In genomic region chr2:46040563-46041155, GRCh38 we compare ENCODE assay signal across 15 cellular contexts.
"Had no signal": no experiment of that assay in that cellular context is flagged by ENCODE, and none has a peak within 500 bp of the region (broad histone marks: within the 10 kb centered on the region; RNA-seq: fewer than 3 reads in every experiment).

No MANE protein-coding gene starts in this region.

- H3K9me3 Mint-ChIP-seq: activated CD4-positive, alpha-beta T cell treated with anti-CD3 and anti-CD28 coated beads, Interleukin-2, amount 10 ng/mL, durations not matched to agents 7 days and 5 days; activated naive CD4-positive, alpha-beta T cell treated with anti-CD3 and anti-CD28 coated beads, Interleukin-2, amount 50 U/mL, for 72 hours; mesothelial cell of epicardium; stimulated activated memory B cell treated with anti-CD40 and anti-IgM and Interleukin-4, amounts not matched to agents 10 μg/mL and 1 μg/mL and 100 μg/mL, for 72 hours had no signal

- DNase-seq: activated CD4-positive, alpha-beta T cell treated with anti-CD3 and anti-CD28 coated beads, Interleukin-2, amount 10 ng/mL, durations not matched to agents 7 days and 5 days; activated CD4-positive, CD25-positive, alpha-beta regulatory T cell; activated gamma-delta T cell; colonic mucosa; psoas muscle; SJCRH30; stimulated activated CD4-positive, alpha-beta T cell treated with anti-CD3 and anti-CD28 coated beads, Interleukin-2, amount 100 ng/mL, for 24 hours; substantia nigra; transverse colon had no signal

- H3K4me1 Mint-ChIP-seq: stimulated activated memory B cell treated with anti-CD40 and anti-IgM and Interleukin-4, amounts not matched to agents 10 μg/mL and 1 μg/mL and 100 μg/mL, for 72 hours had no signal

- H3K36me3 ChIP-seq: colonic mucosa, esophagus muscularis mucosa, SJCRH30, transverse colon had no signal

- H3K9me3 ChIP-seq: colonic mucosa, esophagus muscularis mucosa, psoas muscle, SJCRH30, transverse colon had no signal

- ATAC-seq: activated naive CD4-positive, alpha-beta T cell treated with anti-CD3 and anti-CD28 coated beads, Interleukin-2, amount 50 U/mL, for 72 hours; psoas muscle; sciatic nerve; stimulated activated memory B cell treated with anti-CD40 and anti-IgM and Interleukin-4, amounts not matched to agents 10 μg/mL and 1 μg/mL and 100 μg/mL, for 72 hours had no signal

- H3K27ac ChIP-seq: esophagus muscularis mucosa, psoas muscle, SJCRH30 had no signal

- H3K4me3 ChIP-seq: colonic mucosa, esophagus muscularis mucosa, psoas muscle, SJCRH30, transverse colon had no signal

- H3K36me3 Mint-ChIP-seq: activated naive CD4-positive, alpha-beta T cell treated with anti-CD3 and anti-CD28 coated beads, Interleukin-2, amount 50 U/mL, for 72 hours; mesothelial cell of epicardium had no signal

- H3K4me3 Mint-ChIP-seq: activated CD4-positive, alpha-beta T cell treated with anti-CD3 and anti-CD28 coated beads, Interleukin-2, amount 10 ng/mL, durations not matched to agents 7 days and 5 days; mesothelial cell of epicardium; stimulated activated memory B cell treated with anti-CD40 and anti-IgM and Interleukin-4, amounts not matched to agents 10 μg/mL and 1 μg/mL and 100 μg/mL, for 72 hours had no signal

- FAIRE-seq: TTC549 had no signal

- H3K27me3 Mint-ChIP-seq: activated CD4-positive, alpha-beta T cell treated with anti-CD3 and anti-CD28 coated beads, Interleukin-2, amount 10 ng/mL, durations not matched to agents 7 days and 5 days; stimulated activated memory B cell treated with anti-CD40 and anti-IgM and Interleukin-4, amounts not matched to agents 10 μg/mL and 1 μg/mL and 100 μg/mL, for 72 hours had no signal

- H3K4me1 ChIP-seq: SJCRH30 had no signal

- H3K27me3 ChIP-seq: colonic mucosa, esophagus muscularis mucosa, SJCRH30, transverse colon had no signal

- H3K27ac Mint-ChIP-seq: activated CD4-positive, alpha-beta T cell treated with anti-CD3 and anti-CD28 coated beads, Interleukin-2, amount 10 ng/mL, durations not matched to agents 7 days and 5 days; mesothelial cell of epicardium; stimulated activated memory B cell treated with anti-CD40 and anti-IgM and Interleukin-4, amounts not matched to agents 10 μg/mL and 1 μg/mL and 100 μg/mL, for 72 hours had no signal
